In genomic region chr2:145075454-145076062, GRCh38 we compare ENCODE assay signal across 14 cellular contexts.
"Had no signal": no experiment of that assay in that cellular context is flagged by ENCODE, and none has a peak within 500 bp of the region (broad histone marks: within the 10 kb centered on the region; RNA-seq: fewer than 3 reads in every experiment).

No MANE protein-coding gene starts in this region.

- H3K4me1 ChIP-seq: colonic mucosa, sigmoid colon had no signal

- DNase-seq: colonic mucosa; dermis blood vessel endothelial cell; heart left ventricle; hippocampal formation; kidney glomerular epithelial cell; mammary epithelial cell; mucosa of descending colon; naive thymus-derived CD8-positive, alpha-beta T cell; posterior cingulate gyrus; sigmoid colon; stimulated activated CD4-positive, alpha-beta T cell treated with anti-CD3 and anti-CD28 coated beads, Interleukin-2, amount 100 ng/mL, for 48 hours; stimulated activated naive CD4-positive, alpha-beta T cell treated with Interleukin-2 at 50 U/mL for 16 hours had no signal

- H3K4me3 ChIP-seq: colonic mucosa, heart left ventricle, mucosa of descending colon, sigmoid colon, smooth muscle cell had no signal

- H3K9me3 ChIP-seq: colonic mucosa, mucosa of descending colon, neutrophil, sigmoid colon had no signal

- H3K27me3 ChIP-seq: colonic mucosa, heart left ventricle, neutrophil, sigmoid colon had no signal

- H3K36me3 ChIP-seq: colonic mucosa, heart left ventricle, neutrophil, sigmoid colon had no signal

- ATAC-seq: heart left ventricle; mucosa of descending colon; naive thymus-derived CD8-positive, alpha-beta T cell had no signal
